ENCODE assay signal across 18 cellular contexts in the genomic region with DNA sequence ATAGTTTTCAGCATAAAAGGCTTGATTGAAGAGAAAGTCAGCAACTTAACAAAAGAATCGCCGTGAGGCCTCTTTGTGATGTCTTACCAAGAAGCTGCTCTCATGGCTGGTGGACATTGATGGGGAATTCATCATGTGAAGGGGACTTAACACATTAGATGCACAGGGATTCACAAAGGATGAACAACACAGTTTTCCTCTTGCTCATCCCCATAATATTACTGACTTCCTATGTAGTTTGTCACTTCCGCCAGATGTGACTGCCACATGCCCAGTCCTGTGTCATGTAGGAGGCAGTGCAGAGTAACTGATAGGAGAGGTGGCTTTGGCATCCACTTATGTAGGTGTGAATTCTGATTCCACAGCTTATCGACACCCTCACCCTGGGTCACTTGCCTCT.
DNase-seq lines count a peak whose midpoint lies in the region; ATAC-seq and TF ChIP-seq lines count a peak whose summit lies in the region.
"Had no signal": no experiment of that assay in that cellular context is flagged by ENCODE, and none has a peak within 500 bp of the region (broad histone marks: within the 10 kb centered on the region; RNA-seq: fewer than 3 reads in every experiment).

No MANE protein-coding gene starts in this region.

- no peak overlapping the region for H2BK15ac ChIP-seq in mesendoderm (replicated peaks; ENCODE audit: low read depth)

- no peaks in the 10 kb centered on the region for H3K79me1 ChIP-seq in mesendoderm (ENCODE audit: low read length)

- H3K27me3 ChIP-seq in mesendoderm (ENCODE audit: insufficient read depth, low read length, poor library complexity): no peaks in the 10 kb centered on the region
- H3K27me3 ChIP-seq: BE2C had no signal

- H3K9ac ChIP-seq in SK-N-MC (ENCODE audit: insufficient read length) (no peak overlapping the region), mesendoderm (ENCODE audit: low read length) (no peak overlapping the region)
- H3K9ac ChIP-seq: GM23248 had no signal

- DNase-seq in Daoy (ENCODE audit: low read depth): peak; percentile 4
- DNase-seq in HT1080 (ENCODE audit: low read depth): peak; percentile 59
- no peak for DNase-seq in SK-N-MC (ENCODE audit: low read depth, low spot score)
- peak; percentile 7 for DNase-seq in mesendoderm
- no peak for DNase-seq in GM10266 (ENCODE audit: extremely low spot score)
- DNase-seq in GM10248 (ENCODE audit: extremely low spot score): no peak
- no peak for DNase-seq in foreskin fibroblast
- DNase-seq: 8988T; ACHN; BE2C; Caco-2; CD4-positive, alpha-beta memory T cell; DND-41; GM23248 had no signal

- TF ChIP-seq CTCF in GM10266 (IDR thresholded peaks at IDR 0.05; ENCODE audit: control insufficient read depth, insufficient read depth, low read depth, missing control alignments) (no peak), GM10248 (IDR thresholded peaks at IDR 0.05; ENCODE audit: control extremely low read depth, extremely low read depth, low read depth, missing control alignments) (no peak), foreskin fibroblast (IDR thresholded peaks at IDR 0.05; ENCODE audit: low read depth, low read length) (no peak)

- H2BK120ac ChIP-seq in mesendoderm (ENCODE audit: low read depth, low read length): no peak overlapping the region

- H2BK5ac ChIP-seq in mesendoderm (ENCODE audit: low read length): no peak overlapping the region

- H3K23ac ChIP-seq in mesendoderm (ENCODE audit: low read length): no peak overlapping the region

- no peaks in the 10 kb centered on the region for H3K9me3 ChIP-seq in SK-N-MC (ENCODE audit: low read depth, low read length)
- H3K9me3 ChIP-seq: BE2C, Caco-2 had no signal

- H3K36me3 ChIP-seq in SK-N-MC (ENCODE audit: insufficient read depth, low read length): peaks cover 3% of the 10 kb centered on the region; the same call in 1 of the 2 replicates
- H3K36me3 ChIP-seq in mesendoderm (ENCODE audit: control insufficient read depth, insufficient read depth, low read length): no peaks in the 10 kb centered on the region
- H3K36me3 ChIP-seq: BE2C had no signal

- H3K4me3 ChIP-seq in SK-N-MC (no peak overlapping the region), mesendoderm (ENCODE audit: low read length) (no peak overlapping the region), foreskin fibroblast (ENCODE audit: low read depth in 1 of 2, low read length in 2 of 2) (no peak overlapping the region)
- H3K4me3 ChIP-seq: GM23248 had no signal

- CTCF ChIA-PET in GM10248 (lab: Yijun Ruan, JAX): no interaction called here

- H3K79me2 ChIP-seq in mesendoderm (ENCODE audit: control insufficient read depth, insufficient read depth, low read length): no peaks in the 10 kb centered on the region

- no peak overlapping the region for H3K56ac ChIP-seq in mesendoderm (ENCODE audit: low read length)

- H4K8ac ChIP-seq in mesendoderm (ENCODE audit: low read depth, low read length): no peak overlapping the region

- POLR2A ChIA-PET in GM10248 (lab: Yijun Ruan, JAX): no interaction called here

- no peak for ATAC-seq in GM21423 (IDR thresholded peaks at IDR 0.05; ENCODE audit: unreplicated experiment)
- ATAC-seq: HCT116, HepG2 had no signal

- no CpG with 5 or more reads among the region's 4 CpGs for WGBS in mesendoderm (ENCODE audit: extremely low coverage, insufficient coverage, low lambda C conversion rate)

- H3K27ac ChIP-seq in SK-N-MC (peak overlapping the region; percentile 93; the same call in 1 of the 2 replicates), mesendoderm (ENCODE audit: low read depth, low read length) (no peak overlapping the region)
- H3K27ac ChIP-seq: C4-2B, GM23248 had no signal

- no peak overlapping the region for H3K4ac ChIP-seq in mesendoderm (ENCODE audit: low read depth, low read length)

- no peak overlapping the region for H4K5ac ChIP-seq in mesendoderm (ENCODE audit: low read length)

- H3K18ac ChIP-seq in mesendoderm (ENCODE audit: low read length): no peak overlapping the region

- H3K4me1 ChIP-seq in mesendoderm (ENCODE audit: control insufficient read depth, low read depth, low read length): no peaks in the 10 kb centered on the region
- H3K4me1 ChIP-seq: BE2C, Caco-2 had no signal

- no peak overlapping the region for H2AK5ac ChIP-seq in mesendoderm (ENCODE audit: low read length)

- H3K4me2 ChIP-seq in mesendoderm (ENCODE audit: low read length): no peak overlapping the region

Comparison
In these comparisons a context has a peak if more than half of its experiments do, and no peak if none do; other contexts are left out.
1. DNase-seq: peak in Daoy (single experiment), HT1080 (single experiment) and mesendoderm (single experiment); none in SK-N-MC (single experiment), GM10266 (single experiment), GM10248 (single experiment) and foreskin fibroblast (0 of 2).